In genomic region chr6:137219664-137220252, GRCh38 we compare ENCODE assay signal across 8 cellular contexts. TPM values are rescaled to one million over a fixed set of nuclear protein-coding genes. Genes with fewer than 3 reads are reported as not detected.
A peak's percentile ranks its signal among the peaks of the same experiment; 100 is the strongest.
DNase-seq lines count a peak whose midpoint lies in the region; ATAC-seq and TF ChIP-seq lines count a peak whose summit lies in the region.

No MANE protein-coding gene starts in this region.

- H3K27me3 ChIP-seq in Panc1 (ENCODE audit: control insufficient read depth, insufficient read depth, low read length) = no peaks in the 10 kb centered on the region
- H3K27me3 ChIP-seq in fibroblast of lung (ENCODE audit: control insufficient read depth, insufficient read depth, low read length) = no peaks in the 10 kb centered on the region
- H3K27me3 ChIP-seq in skeletal muscle tissue (ENCODE audit: control insufficient read depth in 3 of 3, insufficient read depth in 3 of 3, low read length in 3 of 3) = no peaks in the 10 kb centered on the region

- TF ChIP-seq CTCF in Panc1 (IDR thresholded peaks at IDR 0.05) (no peak), fibroblast of lung (conservative IDR thresholded peaks at IDR 0.05 in 1 of 2, IDR thresholded peaks at IDR 0.05 in 1 of 2; ENCODE audit: low read depth in 1 of 2, low read length in 2 of 2) (no peak)

- ATAC-seq in Panc1 = peak; percentile 7

- POLR2A ChIA-PET in Panc1 (lab: Charles Lee) = interaction anchor here (0.5 kb wide), 1 partner anchor 945 kb away, joined by 3 read pairs; no protein-coding TSS in a partner anchor

- H3K4me2 ChIP-seq in fibroblast of lung (ENCODE audit: extremely low read depth, insufficient read depth, low read length) = peak overlapping the region; percentile 83

- H3K4me3 Mint-ChIP-seq in activated naive CD4-positive, alpha-beta T cell treated with anti-CD3 and anti-CD28 coated beads, Interleukin-2, amount 10 ng/mL, durations not matched to agents 7 days and 5 days = peak overlapping the region; percentile 92

- in situ Hi-C loops in Panc1 (cut with HindIII; ENCODE audit: low pct_unique_long_range_greater_than_20kb, low sequenced_read_pairs) = no loop called here

- CTCF ChIA-PET in activated naive CD4-positive, alpha-beta T cell treated with anti-CD3 and anti-CD28 coated beads, Interleukin-2, amount 10 ng/mL, durations not matched to agents 7 days and 5 days (lab: Charles Lee) = no interaction called here
- CTCF ChIA-PET in Panc1 (lab: Charles Lee) = no interaction called here

- H3K27ac ChIP-seq in Panc1 (ENCODE audit: low read length) (peak overlapping the region; percentile 96), fibroblast of lung (ENCODE audit: insufficient read depth, low read length) (peak overlapping the region; percentile 92), skeletal muscle tissue (ENCODE audit: low read depth, low read length) (peak overlapping the region; percentile 98)

- no peak for DNase-seq in activated naive CD4-positive, alpha-beta T cell treated with anti-CD3 and anti-CD28 coated beads, Interleukin-2, amount 10 ng/mL, durations not matched to agents 7 days and 5 days
- no peak for DNase-seq in activated naive CD4-positive, alpha-beta T cell treated with Interleukin-2 at 50 U/mL for 16 hours
- DNase-seq in Panc1 (ENCODE audit: low read depth, low spot score) (no peak), fibroblast of lung (ENCODE audit: low read depth in 2 of 2) (no peak), inferior parietal cortex (ENCODE audit: extremely low spot score) (no peak), T1000 (lab: John Stamatoyannopoulos, UW) (no peak), NCI-H524 treated with DMSO at 0.1 percent for 48 hours (lab: John Stamatoyannopoulos, UW) (no peak)

- peak overlapping the region; percentile 34 for H2AFZ ChIP-seq in fibroblast of lung (ENCODE audit: low read length)

- H3K36me3 Mint-ChIP-seq in activated naive CD4-positive, alpha-beta T cell treated with anti-CD3 and anti-CD28 coated beads, Interleukin-2, amount 10 ng/mL, durations not matched to agents 7 days and 5 days = peaks cover 4% of the 10 kb centered on the region

- intact Hi-C loops in Panc1 (cut with micrococcal nuclease; ENCODE audit: unreplicated experiment) = no loop called here

- H3K4me1 Mint-ChIP-seq in activated naive CD4-positive, alpha-beta T cell treated with anti-CD3 and anti-CD28 coated beads, Interleukin-2, amount 10 ng/mL, durations not matched to agents 7 days and 5 days = peaks cover 52% of the 10 kb centered on the region

- peaks cover 23% of the 10 kb centered on the region for H3K4me1 ChIP-seq in Panc1 (ENCODE audit: control insufficient read depth, insufficient read depth, low read length)
- peaks cover 5% of the 10 kb centered on the region for H3K4me1 ChIP-seq in fibroblast of lung (ENCODE audit: control insufficient read depth, extremely low read depth, insufficient read depth, low read length)
- H3K4me1 ChIP-seq in skeletal muscle tissue (ENCODE audit: control insufficient read depth in 3 of 3, insufficient read depth in 3 of 3, low read length in 3 of 3) = peaks cover 29 to 35% (median 29%) of the 10 kb centered on the region in 3 donors

- no peaks in the 10 kb centered on the region for H3K9me3 ChIP-seq in Panc1 (ENCODE audit: control insufficient read depth, insufficient read depth, low read depth, low read length)
- no peaks in the 10 kb centered on the region for H3K9me3 ChIP-seq in fibroblast of lung (ENCODE audit: control insufficient read depth, insufficient read depth, low read depth, low read length)
- no peaks in the 10 kb centered on the region for H3K9me3 ChIP-seq in skeletal muscle tissue (ENCODE audit: control insufficient read depth in 3 of 3, low read length in 3 of 3)

- BruUV-seq in Panc1 (replicated peaks; lab: Mats Ljungman, UMichigan) = no TSS peak

- H3K9ac ChIP-seq in fibroblast of lung (ENCODE audit: insufficient read depth, low read length) (no peak overlapping the region), skeletal muscle tissue (ENCODE audit: low read depth in 1 of 3, low read length in 3 of 3) (peak overlapping the region; percentile 84 to 99 (median 99))

- H3K4me3 ChIP-seq in Panc1 (ENCODE audit: low read depth in 2 of 2, low read length in 2 of 2) (peak overlapping the region; percentile 99), fibroblast of lung (replicated peaks in 1 of 4; ENCODE audit: control extremely low read depth in 1 of 4, insufficient read depth in 1 of 4, low read depth in 3 of 4, low read length in 4 of 4) (peak overlapping the region; percentile 32 to 100 (median 80)), skeletal muscle tissue (ENCODE audit: low read length in 3 of 3) (peak overlapping the region; percentile 78 to 98 (median 92))

- peaks cover 41% of the 10 kb centered on the region for H3K79me2 ChIP-seq in fibroblast of lung (ENCODE audit: control insufficient read depth, insufficient read depth, low read length)

- H3K36me3 ChIP-seq in Panc1 (ENCODE audit: control insufficient read depth, insufficient read depth, low read length) (no peaks in the 10 kb centered on the region; the same call in 1 of the 2 replicates), fibroblast of lung (ENCODE audit: control insufficient read depth, insufficient read depth, low read length) (no peaks in the 10 kb centered on the region), skeletal muscle tissue (ENCODE audit: control insufficient read depth in 3 of 3, insufficient read depth in 3 of 3, low read length in 3 of 3) (no peaks in the 10 kb centered on the region)

- H3K9me3 Mint-ChIP-seq in activated naive CD4-positive, alpha-beta T cell treated with anti-CD3 and anti-CD28 coated beads, Interleukin-2, amount 10 ng/mL, durations not matched to agents 7 days and 5 days = no peaks in the 10 kb centered on the region

- peak overlapping the region; percentile 91 for H3K27ac Mint-ChIP-seq in activated naive CD4-positive, alpha-beta T cell treated with anti-CD3 and anti-CD28 coated beads, Interleukin-2, amount 10 ng/mL, durations not matched to agents 7 days and 5 days

- H3K27me3 Mint-ChIP-seq in activated naive CD4-positive, alpha-beta T cell treated with anti-CD3 and anti-CD28 coated beads, Interleukin-2, amount 10 ng/mL, durations not matched to agents 7 days and 5 days = peaks cover under 1% of the 10 kb centered on the region

- H4K20me1 ChIP-seq in fibroblast of lung (ENCODE audit: control insufficient read depth, extremely low read depth, insufficient read depth, low read length) = no peaks in the 10 kb centered on the region

RNA-seq across cellular contexts. Expression of gene IFNGR1, which starts 0.6 kb away (rescaled TPM):
- total RNA-seq in Panc1 (2021; ENCODE audit: unreplicated experiment) = 23.4 TPM
- 20.8 TPM for polyA plus RNA-seq in Panc1 (2012; ENCODE audit: insufficient read length)
- 102 and 123 TPM in 2 replicates for total RNA-seq in fibroblast of lung
- polyA plus RNA-seq in fibroblast of lung = 37.8 and 55.9 TPM in 2 replicates
- 27.5 and 37.4 TPM in 2 replicates for polyA plus RNA-seq in fibroblast of lung (2012)
- polyA minus RNA-seq in fibroblast of lung (ENCODE audit: low replicate concordance) = 2.5 and 7.4 TPM in 2 replicates
- 67.3 TPM for total RNA-seq in skeletal muscle tissue

RNA-seq across cellular contexts. Expression of gene IL22RA2, which starts 46.3 kb away (rescaled TPM):
- not detected for total RNA-seq in Panc1 (2021; ENCODE audit: unreplicated experiment)
- polyA plus RNA-seq in Panc1 (2012; ENCODE audit: insufficient read length) = not detected
- total RNA-seq in fibroblast of lung = not detected in 2 replicates
- polyA plus RNA-seq in fibroblast of lung = not detected in 2 replicates
- not detected in 2 replicates for polyA plus RNA-seq in fibroblast of lung (2012)
- polyA minus RNA-seq in fibroblast of lung (ENCODE audit: low replicate concordance) = not detected in 2 replicates
- total RNA-seq in skeletal muscle tissue = not detected
